19 cellular contexts compared by ENCODE assay signal in the genomic region with DNA sequence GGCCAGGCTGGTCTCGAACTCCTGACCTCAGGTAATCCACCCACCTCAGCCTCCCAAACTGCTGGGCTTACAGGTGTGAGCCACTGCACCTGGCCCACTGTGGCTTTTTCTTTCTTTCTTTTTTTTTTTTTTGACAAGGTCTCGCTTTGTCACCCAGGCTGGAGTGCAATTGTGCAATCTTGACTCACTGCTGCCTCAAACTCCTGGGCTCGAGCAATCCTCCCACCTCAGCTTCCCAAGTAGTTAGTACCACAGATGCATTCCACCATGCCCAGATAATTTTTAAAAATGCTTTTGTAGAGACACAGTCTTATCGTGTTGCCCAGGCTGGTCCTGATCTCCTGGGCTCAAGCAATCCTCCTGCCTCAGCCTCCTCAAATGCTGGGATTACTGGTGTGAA. TPM values are rescaled to one million over a fixed set of nuclear protein-coding genes. Genes with fewer than 3 reads are reported as not detected.
DNase-seq lines count a peak whose midpoint lies in the region; ATAC-seq, FAIRE-seq and TF ChIP-seq lines count a peak whose summit lies in the region.
"Had no signal": no experiment of that assay in that cellular context is flagged by ENCODE, and none has a peak within 500 bp of the region (broad histone marks: within the 10 kb centered on the region; RNA-seq: fewer than 3 reads in every experiment).

No MANE protein-coding gene starts in this region.

- TF ChIP-seq POLR2A in IMR-90 (IDR thresholded peaks at IDR 0.05; ENCODE audit: low read depth, low read length) = no peak
- TF ChIP-seq POLR2A in H54 (IDR thresholded peaks at IDR 0.05; ENCODE audit: low read depth, low read length) = no peak

- peak overlapping the region; percentile 7 for H3K4me3 Mint-ChIP-seq in CD4-positive, alpha-beta T cell
- peak overlapping the region; percentile 46 for H3K4me3 Mint-ChIP-seq in activated naive CD8-positive, alpha-beta T cell
- H3K4me3 Mint-ChIP-seq: T-helper 2 cell treated with Interferon-gamma antibody and Interleukin-4, amounts not matched to agents 5 μg/mL and 100 μg/mL, for 36 hours had no signal

- DNase-seq in CD4-positive, alpha-beta T cell = no peak
- DNase-seq in IMR-90 = no peak
- DNase-seq in kidney tubule cell (ENCODE audit: low spot score) = peak; percentile 84
- DNase-seq in H54 (ENCODE audit: insufficient read length, low spot score) = no peak
- DNase-seq in stimulated activated CD4-positive, alpha-beta T cell treated with anti-CD3 and anti-CD28 coated beads, Interleukin-4, amount 100 ng/mL, for 24 hours = no peak
- DNase-seq: activated naive CD4-positive, alpha-beta T cell treated with Interleukin-2 at 50 U/mL for 16 hours; caudate nucleus; GDM1; NCI-H187 treated with DMSO at 0.1 percent for 48 hours; NCI-H526 treated with DMSO at 0.1 percent for 48 hours; stimulated activated CD4-positive, alpha-beta T cell treated with anti-CD3 and anti-CD28 coated beads, Interleukin-1b, Interleukin-23, amount 100 ng/mL, for 48 hours had no signal

- H2AK9ac ChIP-seq in IMR-90 (replicated peaks; ENCODE audit: low read depth, low read length, poor library complexity) = no peak overlapping the region

- H3K4me2 ChIP-seq in IMR-90 (ENCODE audit: low read depth, low read length) = no peak overlapping the region

- no peak for ATAC-seq in CD4-positive, alpha-beta T cell (ENCODE audit: poor library complexity)
- ATAC-seq in IMR-90 (ENCODE audit: low read depth) (no peak), HG03571 (IDR thresholded peaks at IDR 0.05; ENCODE audit: unreplicated experiment) (no peak), HG03095 (IDR thresholded peaks at IDR 0.05; ENCODE audit: unreplicated experiment) (no peak)

- peaks cover 78% of the 10 kb centered on the region for H3K4me1 Mint-ChIP-seq in CD4-positive, alpha-beta T cell (ENCODE audit: low read depth)
- peaks cover 85% of the 10 kb centered on the region for H3K4me1 Mint-ChIP-seq in activated naive CD8-positive, alpha-beta T cell (ENCODE audit: low read depth)

- H2AK5ac ChIP-seq in IMR-90 (ENCODE audit: low read depth, low read length) = no peak overlapping the region

- H3K27me3 Mint-ChIP-seq in CD4-positive, alpha-beta T cell = no peaks in the 10 kb centered on the region
- no peaks in the 10 kb centered on the region for H3K27me3 Mint-ChIP-seq in activated naive CD8-positive, alpha-beta T cell
- H3K27me3 Mint-ChIP-seq: IgD-negative memory B cell had no signal

- H4K91ac ChIP-seq in IMR-90 (ENCODE audit: insufficient read depth, low read depth, low read length) = no peak overlapping the region

- intact Hi-C loops in CD4-positive, alpha-beta T cell (cut with DNase I, micrococcal nuclease) = no loop called here
- intact Hi-C loops in IMR-90 (cut with micrococcal nuclease) = no loop called here

- H2BK5ac ChIP-seq in IMR-90 (ENCODE audit: low read depth, low read length, poor library complexity, severe bottlenecking) = no peak overlapping the region

- no CpG with 5 or more reads among the region's 4 CpGs for WGBS in IMR-90 (ENCODE audit: extremely low coverage in 2 of 2, insufficient read length in 1 of 2), 2 experiments

- FAIRE-seq in H54 (lab: Jason Lieb, UNC) = no peak
- FAIRE-seq: urothelium cell line had no signal

- H3K36me3 Mint-ChIP-seq in CD4-positive, alpha-beta T cell (ENCODE audit: low read depth) = peaks cover 39% of the 10 kb centered on the region
- peaks cover 6% of the 10 kb centered on the region for H3K36me3 Mint-ChIP-seq in activated naive CD8-positive, alpha-beta T cell
- H3K36me3 Mint-ChIP-seq: IgD-negative memory B cell had no signal

- H3K4ac ChIP-seq in IMR-90 (ENCODE audit: low read depth, low read length) = no peak overlapping the region

- no peaks in the 10 kb centered on the region for H3K9me3 ChIP-seq in CD4-positive, alpha-beta T cell (ENCODE audit: control insufficient read depth, low read length)
- no peaks in the 10 kb centered on the region for H3K9me3 ChIP-seq in IMR-90 (ENCODE audit: control insufficient read depth, insufficient read depth, low read length)

- no peak overlapping the region for H2BK15ac ChIP-seq in IMR-90 (ENCODE audit: low read depth, low read length)

- H4K8ac ChIP-seq in IMR-90 (ENCODE audit: low read depth in 2 of 2, low read length in 2 of 2) = no peak overlapping the region

- POLR2A ChIA-PET in CD4-positive, alpha-beta T cell (lab: Charles Lee) = interaction anchor here (0.8 to 10.4 kb wide), 2 partner anchors 12 to 23 kb away, joined by 4 to 172 read pairs; partner anchors contain the start of gene PSMC4
- POLR2A ChIA-PET in IMR-90 (lab: Charles Lee; ENCODE audit: unreplicated experiment) = no interaction called here

- H3K23ac ChIP-seq in IMR-90 (ENCODE audit: low read depth, low read length) = no peak overlapping the region

- no peak overlapping the region for H3K18ac ChIP-seq in IMR-90 (ENCODE audit: low read depth, low read length)

- no peak overlapping the region for H3K27ac ChIP-seq in CD4-positive, alpha-beta T cell (ENCODE audit: low read depth, low read length)
- no peak overlapping the region for H3K27ac ChIP-seq in IMR-90 (ENCODE audit: insufficient read depth, low read length)
- H3K27ac ChIP-seq: C4-2B, RWPE1 had no signal

- in situ Hi-C loops in IMR-90 (cut with MboI; ENCODE audit: low sequenced_read_pairs) = no loop called here

- CTCF ChIA-PET in CD4-positive, alpha-beta T cell (lab: Charles Lee) = interaction anchor here (3.0 kb wide), 1 partner anchor 24 kb away, joined by 9 read pairs; the partner anchor contains the start of gene PSMC4
- CTCF ChIA-PET in IMR-90 (lab: Yijun Ruan, JAX) = no interaction called here

- H2AFZ ChIP-seq in IMR-90 (replicated peaks; ENCODE audit: low read length, poor library complexity) = no peak overlapping the region

- no peaks in the 10 kb centered on the region for H3K36me3 ChIP-seq in IMR-90 (ENCODE audit: control insufficient read depth, insufficient read depth, low read length)

- dilution Hi-C loops in IMR-90 (cut with HindIII; ENCODE audit: low sequenced_read_pairs, unreplicated experiment) = no loop called here

- H2BK20ac ChIP-seq in IMR-90 (ENCODE audit: low read depth, low read length) = no peak overlapping the region

- no peak overlapping the region for H2BK120ac ChIP-seq in IMR-90 (ENCODE audit: low read depth, low read length)

- H4K5ac ChIP-seq in IMR-90 (ENCODE audit: low read depth, low read length) = no peak overlapping the region

- H3K14ac ChIP-seq in IMR-90 (replicated peaks; ENCODE audit: low read depth, low read length) = no peak overlapping the region

- peak overlapping the region; percentile 91 for H3K27ac Mint-ChIP-seq in CD4-positive, alpha-beta T cell
- H3K27ac Mint-ChIP-seq in activated naive CD8-positive, alpha-beta T cell = peak overlapping the region; percentile 84
- H3K27ac Mint-ChIP-seq: IgD-negative memory B cell; T-helper 2 cell treated with Interferon-gamma antibody and Interleukin-4, amounts not matched to agents 5 μg/mL and 100 μg/mL, for 36 hours had no signal

- H3K27me3 ChIP-seq in CD4-positive, alpha-beta T cell (ENCODE audit: control insufficient read depth, insufficient read depth, low read length) = no peaks in the 10 kb centered on the region
- H3K27me3 ChIP-seq in IMR-90 (ENCODE audit: control insufficient read depth, insufficient read depth, low read length) = no peaks in the 10 kb centered on the region

- H3K9ac ChIP-seq in IMR-90 (ENCODE audit: low read depth, low read length) = no peak overlapping the region

- TF ChIP-seq RAD21 in IMR-90 (IDR thresholded peaks at IDR 0.05; ENCODE audit: low read length) = no peak

- H4K20me1 ChIP-seq in IMR-90 (ENCODE audit: insufficient read depth, low read length) = no peaks in the 10 kb centered on the region

- no peaks in the 10 kb centered on the region for H3K4me1 ChIP-seq in IMR-90 (ENCODE audit: control insufficient read depth, insufficient read depth, low read length)

- BruUV-seq in IMR-90 (replicated peaks; lab: Mats Ljungman, UMichigan) = no TSS peak

- H3K9me1 ChIP-seq in IMR-90 (ENCODE audit: insufficient read depth, low read length) = no peaks in the 10 kb centered on the region

- no peak overlapping the region for H3K56ac ChIP-seq in IMR-90 (ENCODE audit: extremely low read depth, insufficient read depth, low read length)

- H3K4me3 ChIP-seq in IMR-90 (ENCODE audit: insufficient read depth, low read depth, low read length) = no peak overlapping the region

- H3K9me3 Mint-ChIP-seq in CD4-positive, alpha-beta T cell = no peaks in the 10 kb centered on the region
- peaks cover 4% of the 10 kb centered on the region for H3K9me3 Mint-ChIP-seq in activated naive CD8-positive, alpha-beta T cell (ENCODE audit: low read depth)
- H3K9me3 Mint-ChIP-seq: IgD-negative memory B cell had no signal

- TF ChIP-seq CTCF in CD4-positive, alpha-beta T cell (IDR thresholded peaks at IDR 0.05) = no peak
- TF ChIP-seq CTCF in IMR-90 (conservative IDR thresholded peaks at IDR 0.05; ENCODE audit: low read depth, low read length) = no peak

- no peaks in the 10 kb centered on the region for H3K79me1 ChIP-seq in IMR-90 (ENCODE audit: low read depth in 1 of 2, low read length in 2 of 2)

TF ChIP-seq in IMR-90, 13 proteins besides CTCF, POLR2A, EP300 and RAD21:
- TF ChIP-seq CEBPB (IDR thresholded peaks at IDR 0.05; ENCODE audit: low read depth, low read length) (peak; percentile 75), MAFK (IDR thresholded peaks at IDR 0.05; ENCODE audit: low read depth, low read length) (no peak), RCOR1 (IDR thresholded peaks at IDR 0.05; ENCODE audit: insufficient replicate concordance, low read length) (no peak)

RNA-seq across cellular contexts. Expression of gene FCGBP, which starts 12.1 kb away (rescaled TPM):
- total RNA-seq in CD4-positive, alpha-beta T cell = 10 to 100 TPM; 16.3 to 19.1 TPM
- under 0.01 TPM in 1 of 2 replicates, not detected in the other for total RNA-seq in IMR-90 (2012; rRNA removed)
- polyA plus RNA-seq in IMR-90 (2012; rRNA removed) = 0.03 TPM in 2 replicates
- 0.05 and 0.06 TPM in 2 replicates for polyA plus RNA-seq in IMR-90 (2012; cell fraction: cytosol; rRNA removed)
- polyA plus RNA-seq in IMR-90 (2012; cell fraction: nucleus; rRNA removed; ENCODE audit: low replicate concordance) = 0.13 and 0.32 TPM in 2 replicates

RNA-seq across cellular contexts. Expression of gene PSMC4, which starts 24.4 kb away (rescaled TPM):
- total RNA-seq in CD4-positive, alpha-beta T cell = 10 to 100 TPM; 61.3 to 67.4 TPM
- total RNA-seq in IMR-90 (2012; rRNA removed) = 213 and 216 TPM in 2 replicates
- polyA plus RNA-seq in IMR-90 (2012; rRNA removed) = 148 and 158 TPM in 2 replicates
- 133 and 153 TPM in 2 replicates for polyA plus RNA-seq in IMR-90 (2012; cell fraction: cytosol; rRNA removed)
- 114 and 174 TPM in 2 replicates for polyA plus RNA-seq in IMR-90 (2012; cell fraction: nucleus; rRNA removed; ENCODE audit: low replicate concordance)

RNA-seq across cellular contexts. Expression of gene ZNF546, which starts 50.3 kb away (rescaled TPM):
- total RNA-seq in CD4-positive, alpha-beta T cell = 1 to 10 TPM; 2.4 to 3.8 TPM
- total RNA-seq in IMR-90 (2012; rRNA removed) = 5.8 and 6.5 TPM in 2 replicates
- 0.57 and 1.6 TPM in 2 replicates for polyA plus RNA-seq in IMR-90 (2012; rRNA removed)
- 0.15 and 0.24 TPM in 2 replicates for polyA plus RNA-seq in IMR-90 (2012; cell fraction: cytosol; rRNA removed)
- polyA plus RNA-seq in IMR-90 (2012; cell fraction: nucleus; rRNA removed; ENCODE audit: low replicate concordance) = 0.29 and 3.6 TPM in 2 replicates

Comparison
In these comparisons a context has a peak if more than half of its experiments do, and no peak if none do; other contexts are left out.
1. RNA of gene FCGBP, which starts 12.1 kb away (total RNA-seq): 16.3 to 19.1 TPM in CD4-positive, alpha-beta T cell; under 0.01 TPM in IMR-90; every median in the first group is over 10 times any median in the second.